8 cellular contexts compared by ENCODE assay signal in the genomic region with DNA sequence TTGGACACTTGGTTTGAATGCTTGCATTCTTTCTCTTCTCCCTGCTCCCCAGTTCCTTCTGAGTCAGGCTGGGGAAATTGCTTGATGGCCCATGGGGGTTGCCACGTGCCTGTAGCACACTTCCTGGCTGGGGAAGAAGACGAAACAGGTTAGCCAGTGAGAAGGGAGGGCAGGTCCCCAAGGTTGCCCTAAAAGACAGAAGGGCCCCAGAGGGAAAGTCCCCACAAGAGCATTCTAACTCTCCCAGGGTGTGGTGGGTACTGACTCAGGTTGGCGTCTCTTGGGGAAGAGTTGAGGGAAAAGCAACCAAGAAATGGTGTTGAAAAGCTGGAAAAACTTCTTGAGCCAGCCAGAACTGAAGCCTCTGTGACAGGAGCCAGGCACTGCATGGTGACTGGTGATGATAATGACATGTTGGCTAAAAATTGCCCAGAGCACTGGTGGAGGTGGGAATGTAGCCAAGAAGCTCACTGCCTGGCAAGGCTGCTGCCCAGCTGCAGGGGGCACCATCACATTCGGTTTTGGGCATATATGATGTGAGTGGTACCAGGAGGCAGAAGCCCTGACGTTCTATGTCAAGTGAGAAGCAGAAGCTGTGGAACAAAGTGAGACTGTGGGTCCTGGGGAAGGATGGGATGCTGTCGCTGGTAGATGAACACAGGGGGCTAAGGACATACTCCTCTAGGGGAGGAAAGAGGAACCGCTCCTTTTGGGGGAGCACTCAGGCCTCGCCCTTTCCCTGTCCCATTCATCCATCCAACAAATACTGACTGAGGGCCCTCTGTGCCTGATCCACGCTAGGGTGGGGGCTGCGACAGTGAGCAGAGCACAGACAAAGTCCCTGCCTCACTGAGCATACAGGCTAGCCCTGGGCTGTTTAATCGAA. TPM values are rescaled to one million over a fixed set of nuclear protein-coding genes. Genes with fewer than 3 reads are reported as not detected.
DNase-seq lines count a peak whose midpoint lies in the region; ATAC-seq and TF ChIP-seq lines count a peak whose summit lies in the region.

No MANE protein-coding gene starts in this region.

- ATAC-seq in GM19397 (IDR thresholded peaks at IDR 0.05; ENCODE audit: unreplicated experiment) = peak; percentile 64

- no peaks in the 10 kb centered on the region for H3K9me3 Mint-ChIP-seq in type B pancreatic cell

- H3K36me3 Mint-ChIP-seq in type B pancreatic cell = peaks cover 5% of the 10 kb centered on the region

- H4K20me1 ChIP-seq in MM.1S (ENCODE audit: insufficient read depth, low read length) (no peaks in the 10 kb centered on the region), hepatocyte (ENCODE audit: insufficient read depth, poor library complexity, severe bottlenecking) (no peaks in the 10 kb centered on the region)

- no peaks in the 10 kb centered on the region for H3K27me3 ChIP-seq in MM.1S (replicated peaks; ENCODE audit: insufficient read depth, low read length)
- no peaks in the 10 kb centered on the region for H3K27me3 ChIP-seq in hepatocyte

- peak in 8 of 14 donors; percentile 21 to 48 (median 36) for DNase-seq in C1 segment of cervical spinal cord (lab: John Stamatoyannopoulos, UW)
- no peak for DNase-seq in MM.1S
- DNase-seq in activated T-cell treated with anti-CD3 and anti-CD28 coated beads for 48 hours (ENCODE audit: low read depth) = peak; percentile 42
- DNase-seq in hypothalamus (lab: John Stamatoyannopoulos, UW) = peak in 28 of 51 donors; percentile 4 to 64 (median 28)
- no peak for DNase-seq in type B pancreatic cell (ENCODE audit: extremely low spot score, unreplicated experiment)
- no peak for DNase-seq in hepatocyte (ENCODE audit: low spot score)
- no peak for DNase-seq in epidermal melanocyte (ENCODE audit: insufficient read length, low spot score)

- 0 out of 2 replicates have a peak overlapping the region, but pooled peaks have one; percentile 27 for H2AFZ ChIP-seq in MM.1S (ENCODE audit: low read length)
- no peak overlapping the region for H2AFZ ChIP-seq in hepatocyte

- H3K27ac Mint-ChIP-seq in type B pancreatic cell = peak overlapping the region; percentile 72

- 89% methylated on average over 11 of the region's 11 CpGs for WGBS in hepatocyte (ENCODE audit: low lambda C conversion rate, missing lambda C conversion rate)

- no peak overlapping the region for H3K4me3 ChIP-seq in MM.1S (ENCODE audit: low read length)
- no peak overlapping the region for H3K4me3 ChIP-seq in hepatocyte

- H3K79me2 ChIP-seq in MM.1S (ENCODE audit: low read length) (no peaks in the 10 kb centered on the region), hepatocyte (peaks cover 7% of the 10 kb centered on the region)

- no peaks in the 10 kb centered on the region for H3F3A ChIP-seq in MM.1S (ENCODE audit: insufficient read depth, low read length)

- H3K4me1 ChIP-seq in MM.1S (ENCODE audit: low read length) = peaks cover 7% of the 10 kb centered on the region; the same call in 1 of the 2 replicates
- no peaks in the 10 kb centered on the region for H3K4me1 ChIP-seq in hepatocyte (ENCODE audit: insufficient read depth)

- no peak overlapping the region for H3K4me3 Mint-ChIP-seq in type B pancreatic cell

- H3K4me2 ChIP-seq in MM.1S (ENCODE audit: low read depth, low read length) (no peak overlapping the region), hepatocyte (no peak overlapping the region)

- TF ChIP-seq CTCF in MM.1S (IDR thresholded peaks at IDR 0.05; ENCODE audit: low read length) = no peak; the same call in 1 of the 2 replicates
- no peak for TF ChIP-seq CTCF in type B pancreatic cell (conservative IDR thresholded peaks at IDR 0.05)
- TF ChIP-seq CTCF in hepatocyte (IDR thresholded peaks at IDR 0.05; ENCODE audit: poor library complexity) = no peak

- H3K9me3 ChIP-seq in MM.1S (replicated peaks; ENCODE audit: insufficient read depth, low read length) = no peaks in the 10 kb centered on the region
- no peaks in the 10 kb centered on the region for H3K9me3 ChIP-seq in hepatocyte (ENCODE audit: low read depth)

- no peaks in the 10 kb centered on the region for H3K27me3 Mint-ChIP-seq in type B pancreatic cell

- H3K9me2 ChIP-seq in MM.1S (replicated peaks; ENCODE audit: insufficient read depth, low read length) = no peaks in the 10 kb centered on the region
- no peaks in the 10 kb centered on the region for H3K9me2 ChIP-seq in hepatocyte (replicated peaks; ENCODE audit: insufficient read depth)

- H3K27ac ChIP-seq in MM.1S (ENCODE audit: low read length) (no peak overlapping the region), hepatocyte (no peak overlapping the region)

- H3K9ac ChIP-seq in MM.1S (ENCODE audit: low read length) = no peak overlapping the region

- peaks cover 4% of the 10 kb centered on the region for H3K4me1 Mint-ChIP-seq in type B pancreatic cell (ENCODE audit: unreplicated experiment)

- H3K36me3 ChIP-seq in MM.1S (replicated peaks; ENCODE audit: insufficient read depth, low read length) (no peaks in the 10 kb centered on the region), hepatocyte (replicated peaks; ENCODE audit: insufficient read depth, low read depth) (no peaks in the 10 kb centered on the region)

RNA-seq across cellular contexts. Expression of gene RABGGTA, which starts 8.1 kb away (rescaled TPM):
- 31.1 and 39.2 TPM in 2 replicates for total RNA-seq in type B pancreatic cell (ENCODE audit: low replicate concordance)
- 13.0 and 18.2 TPM in 2 replicates for total RNA-seq in hepatocyte
- 36.0 and 52.1 TPM in 2 replicates for polyA plus RNA-seq in hepatocyte

RNA-seq across cellular contexts. Expression of gene TGM1, which starts 16.6 kb away (rescaled TPM):
- total RNA-seq in type B pancreatic cell (ENCODE audit: low replicate concordance) = 10.1 and 16.6 TPM in 2 replicates
- 0.33 and 0.56 TPM in 2 replicates for total RNA-seq in hepatocyte
- 1.5 and 1.9 TPM in 2 replicates for polyA plus RNA-seq in hepatocyte

RNA-seq across cellular contexts. Expression of gene DHRS1, which starts 20.0 kb away (rescaled TPM):
- 31.4 and 32.9 TPM in 2 replicates for total RNA-seq in type B pancreatic cell (ENCODE audit: low replicate concordance)
- total RNA-seq in hepatocyte = 23.0 and 29.9 TPM in 2 replicates
- polyA plus RNA-seq in hepatocyte = 39.5 and 55.9 TPM in 2 replicates

RNA-seq across cellular contexts. Expression of gene NOP9, which starts 20.1 kb away (rescaled TPM):
- total RNA-seq in type B pancreatic cell (ENCODE audit: low replicate concordance) (26.2 and 33.9 TPM in 2 replicates), hepatocyte (12.5 and 13.2 TPM in 2 replicates)
- 2.4 and 3.7 TPM in 2 replicates for polyA plus RNA-seq in hepatocyte

RNA-seq across cellular contexts. Expression of gene CIDEB, which starts 28.2 kb away (rescaled TPM):
- total RNA-seq in type B pancreatic cell (ENCODE audit: low replicate concordance) = 4.9 and 11.1 TPM in 2 replicates
- 43.0 and 56.9 TPM in 2 replicates for total RNA-seq in hepatocyte
- polyA plus RNA-seq in hepatocyte = 46.3 and 59.9 TPM in 2 replicates

Comparison
In these comparisons a context has a peak if more than half of its experiments do, and no peak if none do; other contexts are left out.
1. DNase-seq: peak in C1 segment of cervical spinal cord (8 of 14), activated T-cell treated with anti-CD3 and anti-CD28 coated beads for 48 hours (single experiment) and hypothalamus (28 of 51); none in MM.1S (single experiment), type B pancreatic cell (single experiment), hepatocyte (single experiment) and epidermal melanocyte (single experiment).